ENCODE assay signal across 1 cellular context in the genomic region with DNA sequence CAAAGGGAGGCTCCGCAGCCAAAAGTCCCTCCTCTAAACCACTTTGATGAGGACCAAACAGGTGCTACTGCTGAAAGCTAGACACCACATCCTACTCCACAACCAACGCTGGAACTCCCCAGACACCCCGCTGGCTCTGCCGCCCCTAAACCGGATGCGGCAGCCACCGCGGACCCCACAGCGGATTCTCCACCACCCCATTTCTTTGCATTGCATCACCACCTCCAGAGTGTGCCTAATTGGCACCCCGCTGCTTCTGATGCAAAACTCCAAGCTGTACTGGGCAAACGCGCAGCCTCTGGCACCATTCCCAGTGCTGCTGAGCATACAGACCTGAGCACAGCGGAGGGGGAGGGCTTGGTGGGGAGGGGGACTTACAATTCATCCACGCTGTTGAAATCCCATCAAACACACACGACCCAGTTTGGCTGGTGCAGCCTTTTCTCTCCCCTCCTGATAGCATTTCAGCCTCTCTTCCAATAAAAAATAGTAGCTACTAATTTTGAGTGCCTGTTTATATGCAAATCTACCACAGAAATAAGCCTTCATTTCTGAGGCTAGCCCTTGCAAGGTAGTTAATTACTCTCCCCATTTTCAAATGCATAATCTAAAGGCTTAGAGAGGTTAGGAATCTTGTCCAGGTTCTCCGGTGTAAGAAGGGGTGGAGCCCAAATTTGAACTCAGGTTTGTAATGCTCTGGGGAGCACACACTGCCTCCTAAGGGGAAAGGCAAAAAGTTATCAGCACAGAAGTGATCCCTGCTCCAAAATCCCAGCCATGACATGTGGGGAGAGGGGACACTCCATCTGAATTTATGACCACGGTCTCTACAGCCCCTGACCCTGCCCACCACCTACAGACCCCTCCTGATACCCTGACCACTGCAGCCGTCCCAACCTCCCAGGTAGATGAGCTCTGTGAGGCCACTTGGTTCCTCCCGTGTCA.
TF ChIP-seq lines count a peak whose summit lies in the region.

No MANE protein-coding gene starts in this region.

TF ChIP-seq in GM12878, 131 proteins besides CTCF, POLR2A, EP300 and RAD21 (continued from another document):
- TF ChIP-seq, protein P1, sequence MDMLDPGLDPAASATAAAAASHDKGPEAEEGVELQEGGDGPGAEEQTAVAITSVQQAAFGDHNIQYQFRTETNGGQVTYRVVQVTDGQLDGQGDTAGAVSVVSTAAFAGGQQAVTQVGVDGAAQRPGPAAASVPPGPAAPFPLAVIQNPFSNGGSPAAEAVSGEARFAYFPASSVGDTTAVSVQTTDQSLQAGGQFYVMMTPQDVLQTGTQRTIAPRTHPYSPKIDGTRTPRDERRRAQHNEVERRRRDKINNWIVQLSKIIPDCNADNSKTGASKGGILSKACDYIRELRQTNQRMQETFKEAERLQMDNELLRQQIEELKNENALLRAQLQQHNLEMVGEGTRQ (IDR thresholded peaks at IDR 0.05; ENCODE audit: borderline replicate concordance, low read depth, low read length), result no peak
- TF ChIP-seq SIX5 (IDR thresholded peaks at IDR 0.05; ENCODE audit: low read depth, low read length, severe bottlenecking) (no peak), BHLHE40 (IDR thresholded peaks at IDR 0.05; ENCODE audit: borderline replicate concordance in 1 of 2, low read depth in 2 of 2, low read length in 1 of 2) (peak; percentile 84 to 85), ZNF207 (IDR thresholded peaks at IDR 0.05; ENCODE audit: borderline replicate concordance) (no peak), MTA3 (IDR thresholded peaks at IDR 0.05; ENCODE audit: borderline replicate concordance, low read length) (no peak), RBBP5 (conservative IDR thresholded peaks at IDR 0.05) (no peak), MXI1 (IDR thresholded peaks at IDR 0.05; ENCODE audit: low read depth, low read length) (peak; percentile 31; the same call in 1 of the 2 replicates), JUND (IDR thresholded peaks at IDR 0.05; ENCODE audit: low read depth, low read length) (peak; percentile 24; the same call in 1 of the 2 replicates), SMAD1 (IDR thresholded peaks at IDR 0.05; ENCODE audit: low read depth, partially characterized antibody) (peak; percentile 22), BRCA1 (IDR thresholded peaks at IDR 0.05; ENCODE audit: low read depth, low read length) (no peak), MTA2 (IDR thresholded peaks at IDR 0.05; ENCODE audit: low read depth) (peak; percentile 98), SUPT20H (IDR thresholded peaks at IDR 0.05; ENCODE audit: borderline replicate concordance, control insufficient read depth, low read depth, low read length) (no peak), RB1 (IDR thresholded peaks at IDR 0.05; ENCODE audit: borderline replicate concordance) (no peak), YBX1 (IDR thresholded peaks at IDR 0.05) (no peak), MYB (IDR thresholded peaks at IDR 0.05; ENCODE audit: borderline replicate concordance, low read depth, low read length) (0 out of 2 replicates have a peak, but pooled peaks have one; percentile 29), IKZF2 (IDR thresholded peaks at IDR 0.05) (peak; percentile 98 to 99), NFIC (IDR thresholded peaks at IDR 0.05; ENCODE audit: low read depth, low read length) (no peak), GABPA (IDR thresholded peaks at IDR 0.05; ENCODE audit: low read depth) (no peak), TAF1 (IDR thresholded peaks at IDR 0.05; ENCODE audit: borderline replicate concordance, low read depth, low read length) (no peak), EGR1 (IDR thresholded peaks at IDR 0.05; ENCODE audit: borderline replicate concordance in 1 of 2, low read depth in 2 of 2, low read length in 2 of 2) (no peak; a peak in 1 of 3 replicates), STAT1 (conservative IDR thresholded peaks at IDR 0.05) (no peak), FOXK2 (IDR thresholded peaks at IDR 0.05) (no peak), GATAD2B (conservative IDR thresholded peaks at IDR 0.05; ENCODE audit: low read depth) (peak; percentile 87), SMAD5 (IDR thresholded peaks at IDR 0.05; ENCODE audit: low read depth) (no peak), IKZF1 (conservative IDR thresholded peaks at IDR 0.05) (peak; percentile 99), RAD51 (IDR thresholded peaks at IDR 0.05) (no peak), TCF12 (IDR thresholded peaks at IDR 0.05; ENCODE audit: low read depth, low read length) (peak; percentile 98), TARDBP (IDR thresholded peaks at IDR 0.05; ENCODE audit: borderline replicate concordance) (peak; percentile 32; the same call in 1 of the 2 replicates), MEF2A (IDR thresholded peaks at IDR 0.05; ENCODE audit: insufficient read depth, low read depth, low read length) (no peak; the same call in 1 of the 2 replicates), CREM (IDR thresholded peaks at IDR 0.05; ENCODE audit: low read depth) (peak; percentile 92), TCF7 (IDR thresholded peaks at IDR 0.05; ENCODE audit: borderline replicate concordance) (peak; percentile 98), RELA (IDR thresholded peaks at IDR 0.05; ENCODE audit: borderline replicate concordance, partially characterized antibody) (peak; percentile 93)
- TF ChIP-seq, protein P2, sequence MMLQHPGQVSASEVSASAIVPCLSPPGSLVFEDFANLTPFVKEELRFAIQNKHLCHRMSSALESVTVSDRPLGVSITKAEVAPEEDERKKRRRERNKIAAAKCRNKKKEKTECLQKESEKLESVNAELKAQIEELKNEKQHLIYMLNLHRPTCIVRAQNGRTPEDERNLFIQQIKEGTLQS (IDR thresholded peaks at IDR 0.05; ENCODE audit: borderline replicate concordance, extremely low read depth, low read depth, low read length), result no peak
- TF ChIP-seq, protein P3, sequence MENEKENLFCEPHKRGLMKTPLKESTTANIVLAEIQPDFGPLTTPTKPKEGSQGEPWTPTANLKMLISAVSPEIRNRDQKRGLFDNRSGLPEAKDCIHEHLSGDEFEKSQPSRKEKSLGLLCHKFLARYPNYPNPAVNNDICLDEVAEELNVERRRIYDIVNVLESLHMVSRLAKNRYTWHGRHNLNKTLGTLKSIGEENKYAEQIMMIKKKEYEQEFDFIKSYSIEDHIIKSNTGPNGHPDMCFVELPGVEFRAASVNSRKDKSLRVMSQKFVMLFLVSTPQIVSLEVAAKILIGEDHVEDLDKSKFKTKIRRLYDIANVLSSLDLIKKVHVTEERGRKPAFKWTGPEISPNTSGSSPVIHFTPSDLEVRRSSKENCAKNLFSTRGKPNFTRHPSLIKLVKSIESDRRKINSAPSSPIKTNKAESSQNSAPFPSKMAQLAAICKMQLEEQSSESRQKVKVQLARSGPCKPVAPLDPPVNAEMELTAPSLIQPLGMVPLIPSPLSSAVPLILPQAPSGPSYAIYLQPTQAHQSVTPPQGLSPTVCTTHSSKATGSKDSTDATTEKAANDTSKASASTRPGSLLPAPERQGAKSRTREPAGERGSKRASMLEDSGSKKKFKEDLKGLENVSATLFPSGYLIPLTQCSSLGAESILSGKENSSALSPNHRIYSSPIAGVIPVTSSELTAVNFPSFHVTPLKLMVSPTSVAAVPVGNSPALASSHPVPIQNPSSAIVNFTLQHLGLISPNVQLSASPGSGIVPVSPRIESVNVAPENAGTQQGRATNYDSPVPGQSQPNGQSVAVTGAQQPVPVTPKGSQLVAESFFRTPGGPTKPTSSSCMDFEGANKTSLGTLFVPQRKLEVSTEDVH (IDR thresholded peaks at IDR 0.05; ENCODE audit: low read depth, partially characterized antibody), result no peak
- TF ChIP-seq, protein P4, sequence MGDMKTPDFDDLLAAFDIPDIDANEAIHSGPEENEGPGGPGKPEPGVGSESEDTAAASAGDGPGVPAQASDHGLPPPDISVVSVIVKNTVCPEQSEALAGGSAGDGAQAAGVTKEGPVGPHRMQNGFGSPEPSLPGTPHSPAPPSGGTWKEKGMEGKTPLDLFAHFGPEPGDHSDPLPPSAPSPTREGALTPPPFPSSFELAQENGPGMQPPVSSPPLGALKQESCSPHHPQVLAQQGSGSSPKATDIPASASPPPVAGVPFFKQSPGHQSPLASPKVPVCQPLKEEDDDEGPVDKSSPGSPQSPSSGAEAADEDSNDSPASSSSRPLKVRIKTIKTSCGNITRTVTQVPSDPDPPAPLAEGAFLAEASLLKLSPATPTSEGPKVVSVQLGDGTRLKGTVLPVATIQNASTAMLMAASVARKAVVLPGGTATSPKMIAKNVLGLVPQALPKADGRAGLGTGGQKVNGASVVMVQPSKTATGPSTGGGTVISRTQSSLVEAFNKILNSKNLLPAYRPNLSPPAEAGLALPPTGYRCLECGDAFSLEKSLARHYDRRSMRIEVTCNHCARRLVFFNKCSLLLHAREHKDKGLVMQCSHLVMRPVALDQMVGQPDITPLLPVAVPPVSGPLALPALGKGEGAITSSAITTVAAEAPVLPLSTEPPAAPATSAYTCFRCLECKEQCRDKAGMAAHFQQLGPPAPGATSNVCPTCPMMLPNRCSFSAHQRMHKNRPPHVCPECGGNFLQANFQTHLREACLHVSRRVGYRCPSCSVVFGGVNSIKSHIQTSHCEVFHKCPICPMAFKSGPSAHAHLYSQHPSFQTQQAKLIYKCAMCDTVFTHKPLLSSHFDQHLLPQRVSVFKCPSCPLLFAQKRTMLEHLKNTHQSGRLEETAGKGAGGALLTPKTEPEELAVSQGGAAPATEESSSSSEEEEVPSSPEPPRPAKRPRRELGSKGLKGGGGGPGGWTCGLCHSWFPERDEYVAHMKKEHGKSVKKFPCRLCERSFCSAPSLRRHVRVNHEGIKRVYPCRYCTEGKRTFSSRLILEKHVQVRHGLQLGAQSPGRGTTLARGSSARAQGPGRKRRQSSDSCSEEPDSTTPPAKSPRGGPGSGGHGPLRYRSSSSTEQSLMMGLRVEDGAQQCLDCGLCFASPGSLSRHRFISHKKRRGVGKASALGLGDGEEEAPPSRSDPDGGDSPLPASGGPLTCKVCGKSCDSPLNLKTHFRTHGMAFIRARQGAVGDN (IDR thresholded peaks at IDR 0.05), result no peak
- TF ChIP-seq, protein P5, sequence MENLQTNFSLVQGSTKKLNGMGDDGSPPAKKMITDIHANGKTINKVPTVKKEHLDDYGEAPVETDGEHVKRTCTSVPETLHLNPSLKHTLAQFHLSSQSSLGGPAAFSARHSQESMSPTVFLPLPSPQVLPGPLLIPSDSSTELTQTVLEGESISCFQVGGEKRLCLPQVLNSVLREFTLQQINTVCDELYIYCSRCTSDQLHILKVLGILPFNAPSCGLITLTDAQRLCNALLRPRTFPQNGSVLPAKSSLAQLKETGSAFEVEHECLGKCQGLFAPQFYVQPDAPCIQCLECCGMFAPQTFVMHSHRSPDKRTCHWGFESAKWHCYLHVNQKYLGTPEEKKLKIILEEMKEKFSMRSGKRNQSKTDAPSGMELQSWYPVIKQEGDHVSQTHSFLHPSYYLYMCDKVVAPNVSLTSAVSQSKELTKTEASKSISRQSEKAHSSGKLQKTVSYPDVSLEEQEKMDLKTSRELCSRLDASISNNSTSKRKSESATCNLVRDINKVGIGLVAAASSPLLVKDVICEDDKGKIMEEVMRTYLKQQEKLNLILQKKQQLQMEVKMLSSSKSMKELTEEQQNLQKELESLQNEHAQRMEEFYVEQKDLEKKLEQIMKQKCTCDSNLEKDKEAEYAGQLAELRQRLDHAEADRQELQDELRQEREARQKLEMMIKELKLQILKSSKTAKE (IDR thresholded peaks at IDR 0.05; ENCODE audit: low read depth, poor library complexity, severe bottlenecking), result peak; percentile 99
- TF ChIP-seq, protein P6, sequence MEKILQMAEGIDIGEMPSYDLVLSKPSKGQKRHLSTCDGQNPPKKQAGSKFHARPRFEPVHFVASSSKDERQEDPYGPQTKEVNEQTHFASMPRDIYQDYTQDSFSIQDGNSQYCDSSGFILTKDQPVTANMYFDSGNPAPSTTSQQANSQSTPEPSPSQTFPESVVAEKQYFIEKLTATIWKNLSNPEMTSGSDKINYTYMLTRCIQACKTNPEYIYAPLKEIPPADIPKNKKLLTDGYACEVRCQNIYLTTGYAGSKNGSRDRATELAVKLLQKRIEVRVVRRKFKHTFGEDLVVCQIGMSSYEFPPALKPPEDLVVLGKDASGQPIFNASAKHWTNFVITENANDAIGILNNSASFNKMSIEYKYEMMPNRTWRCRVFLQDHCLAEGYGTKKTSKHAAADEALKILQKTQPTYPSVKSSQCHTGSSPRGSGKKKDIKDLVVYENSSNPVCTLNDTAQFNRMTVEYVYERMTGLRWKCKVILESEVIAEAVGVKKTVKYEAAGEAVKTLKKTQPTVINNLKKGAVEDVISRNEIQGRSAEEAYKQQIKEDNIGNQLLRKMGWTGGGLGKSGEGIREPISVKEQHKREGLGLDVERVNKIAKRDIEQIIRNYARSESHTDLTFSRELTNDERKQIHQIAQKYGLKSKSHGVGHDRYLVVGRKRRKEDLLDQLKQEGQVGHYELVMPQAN (conservative IDR thresholded peaks at IDR 0.05), result no peak
